Comparison of ENCODE assay signal across 4 cellular contexts in the genomic region with DNA sequence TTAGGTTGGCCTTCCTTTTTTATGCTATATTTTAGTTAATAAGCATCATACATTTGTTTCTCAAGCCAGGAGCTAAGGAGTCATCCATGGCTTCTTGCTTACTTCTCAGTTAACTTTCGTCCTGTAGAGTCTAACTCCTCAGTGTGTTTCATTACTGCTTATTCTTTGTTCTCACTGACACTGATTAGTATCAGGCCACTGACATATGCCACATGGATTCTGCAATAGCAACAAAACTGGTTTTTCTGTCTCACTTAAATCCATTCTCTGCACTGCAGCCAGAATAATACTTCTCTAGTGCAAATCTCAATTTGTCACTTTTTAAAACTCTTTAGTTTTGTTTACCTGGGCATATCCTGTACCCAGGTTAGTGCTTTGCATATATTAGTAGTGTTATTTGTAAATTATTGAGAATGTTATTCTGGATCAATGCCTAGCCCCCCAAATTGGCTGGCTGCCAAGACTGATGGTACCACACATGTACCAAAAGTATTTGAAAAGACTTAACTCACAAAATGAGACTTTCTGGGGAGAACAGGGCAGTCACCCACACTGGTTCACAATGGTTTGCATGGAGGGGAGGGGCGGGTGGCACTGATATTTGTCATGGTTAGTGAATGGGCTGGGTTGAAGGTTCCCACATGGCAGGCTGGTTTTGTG.
TF ChIP-seq lines count a peak whose summit lies in the region.

No MANE protein-coding gene starts in this region.

TF ChIP-seq in SK-N-SH, 30 proteins besides CTCF, POLR2A, EP300 and RAD21 (continued from another document):
- TF ChIP-seq GATA2 (CRISPR knock-in tag; IDR thresholded peaks at IDR 0.05) (peak; percentile 48; the same call in 1 of the 2 replicates), TAF1 (IDR thresholded peaks at IDR 0.05; ENCODE audit: borderline replicate concordance, low read depth, low read length) (no peak), SIN3A (IDR thresholded peaks at IDR 0.05; ENCODE audit: borderline replicate concordance, low read depth, low read length) (no peak), MXI1 (IDR thresholded peaks at IDR 0.05; ENCODE audit: low read depth, low read length) (peak; percentile 65; the same call in 1 of the 2 replicates), NRF1 (IDR thresholded peaks at IDR 0.05; ENCODE audit: low read depth, low read length) (no peak)
TF ChIP-seq in SK-N-SH: peak in this region for 3.

TF ChIP-seq in SK-N-SH treated with all-trans-retinoic acid at 6 μM for 48 hours, 23 proteins besides CTCF, POLR2A, EP300 and RAD21 (continued from another document):
- TF ChIP-seq, protein P1, sequence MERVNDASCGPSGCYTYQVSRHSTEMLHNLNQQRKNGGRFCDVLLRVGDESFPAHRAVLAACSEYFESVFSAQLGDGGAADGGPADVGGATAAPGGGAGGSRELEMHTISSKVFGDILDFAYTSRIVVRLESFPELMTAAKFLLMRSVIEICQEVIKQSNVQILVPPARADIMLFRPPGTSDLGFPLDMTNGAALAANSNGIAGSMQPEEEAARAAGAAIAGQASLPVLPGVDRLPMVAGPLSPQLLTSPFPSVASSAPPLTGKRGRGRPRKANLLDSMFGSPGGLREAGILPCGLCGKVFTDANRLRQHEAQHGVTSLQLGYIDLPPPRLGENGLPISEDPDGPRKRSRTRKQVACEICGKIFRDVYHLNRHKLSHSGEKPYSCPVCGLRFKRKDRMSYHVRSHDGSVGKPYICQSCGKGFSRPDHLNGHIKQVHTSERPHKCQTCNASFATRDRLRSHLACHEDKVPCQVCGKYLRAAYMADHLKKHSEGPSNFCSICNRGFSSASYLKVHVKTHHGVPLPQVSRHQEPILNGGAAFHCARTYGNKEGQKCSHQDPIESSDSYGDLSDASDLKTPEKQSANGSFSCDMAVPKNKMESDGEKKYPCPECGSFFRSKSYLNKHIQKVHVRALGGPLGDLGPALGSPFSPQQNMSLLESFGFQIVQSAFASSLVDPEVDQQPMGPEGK (CRISPR knock-in tag; IDR thresholded peaks at IDR 0.05; ENCODE audit: borderline replicate concordance), result no peak
- TF ChIP-seq BACH2 (CRISPR knock-in tag; IDR thresholded peaks at IDR 0.05; ENCODE audit: borderline replicate concordance) (no peak), ZFP3 (CRISPR knock-in tag; IDR thresholded peaks at IDR 0.05) (no peak), CSDC2 (CRISPR knock-in tag; IDR thresholded peaks at IDR 0.05) (no peak), TCF4 (CRISPR knock-in tag; IDR thresholded peaks at IDR 0.05; ENCODE audit: borderline replicate concordance) (no peak)
- TF ChIP-seq, protein P2, sequence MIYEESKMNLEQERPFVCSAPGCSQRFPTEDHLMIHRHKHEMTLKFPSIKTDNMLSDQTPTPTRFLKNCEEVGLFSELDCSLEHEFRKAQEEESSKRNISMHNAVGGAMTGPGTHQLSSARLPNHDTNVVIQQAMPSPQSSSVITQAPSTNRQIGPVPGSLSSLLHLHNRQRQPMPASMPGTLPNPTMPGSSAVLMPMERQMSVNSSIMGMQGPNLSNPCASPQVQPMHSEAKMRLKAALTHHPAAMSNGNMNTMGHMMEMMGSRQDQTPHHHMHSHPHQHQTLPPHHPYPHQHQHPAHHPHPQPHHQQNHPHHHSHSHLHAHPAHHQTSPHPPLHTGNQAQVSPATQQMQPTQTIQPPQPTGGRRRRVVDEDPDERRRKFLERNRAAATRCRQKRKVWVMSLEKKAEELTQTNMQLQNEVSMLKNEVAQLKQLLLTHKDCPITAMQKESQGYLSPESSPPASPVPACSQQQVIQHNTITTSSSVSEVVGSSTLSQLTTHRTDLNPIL (CRISPR knock-in tag; IDR thresholded peaks at IDR 0.05; ENCODE audit: low read depth), result no peak

TF ChIP-seq in GM12891, 5 proteins besides CTCF, POLR2A, EP300 and RAD21 (continued from another document):
- TF ChIP-seq PAX5 (IDR thresholded peaks at IDR 0.05; ENCODE audit: insufficient read depth, low read length, severe bottlenecking) (no peak), POLR2AphosphoS5 (IDR thresholded peaks at IDR 0.05; ENCODE audit: low read depth, low read length) (no peak), TAF1 (IDR thresholded peaks at IDR 0.05; ENCODE audit: low read depth, low read length) (no peak), POU2F2 (IDR thresholded peaks at IDR 0.05; ENCODE audit: low read depth, low read length) (no peak)

TF ChIP-seq in K562, 482 proteins besides CTCF, POLR2A, EP300 and RAD21 (continued from another document):
- TF ChIP-seq, protein P3, sequence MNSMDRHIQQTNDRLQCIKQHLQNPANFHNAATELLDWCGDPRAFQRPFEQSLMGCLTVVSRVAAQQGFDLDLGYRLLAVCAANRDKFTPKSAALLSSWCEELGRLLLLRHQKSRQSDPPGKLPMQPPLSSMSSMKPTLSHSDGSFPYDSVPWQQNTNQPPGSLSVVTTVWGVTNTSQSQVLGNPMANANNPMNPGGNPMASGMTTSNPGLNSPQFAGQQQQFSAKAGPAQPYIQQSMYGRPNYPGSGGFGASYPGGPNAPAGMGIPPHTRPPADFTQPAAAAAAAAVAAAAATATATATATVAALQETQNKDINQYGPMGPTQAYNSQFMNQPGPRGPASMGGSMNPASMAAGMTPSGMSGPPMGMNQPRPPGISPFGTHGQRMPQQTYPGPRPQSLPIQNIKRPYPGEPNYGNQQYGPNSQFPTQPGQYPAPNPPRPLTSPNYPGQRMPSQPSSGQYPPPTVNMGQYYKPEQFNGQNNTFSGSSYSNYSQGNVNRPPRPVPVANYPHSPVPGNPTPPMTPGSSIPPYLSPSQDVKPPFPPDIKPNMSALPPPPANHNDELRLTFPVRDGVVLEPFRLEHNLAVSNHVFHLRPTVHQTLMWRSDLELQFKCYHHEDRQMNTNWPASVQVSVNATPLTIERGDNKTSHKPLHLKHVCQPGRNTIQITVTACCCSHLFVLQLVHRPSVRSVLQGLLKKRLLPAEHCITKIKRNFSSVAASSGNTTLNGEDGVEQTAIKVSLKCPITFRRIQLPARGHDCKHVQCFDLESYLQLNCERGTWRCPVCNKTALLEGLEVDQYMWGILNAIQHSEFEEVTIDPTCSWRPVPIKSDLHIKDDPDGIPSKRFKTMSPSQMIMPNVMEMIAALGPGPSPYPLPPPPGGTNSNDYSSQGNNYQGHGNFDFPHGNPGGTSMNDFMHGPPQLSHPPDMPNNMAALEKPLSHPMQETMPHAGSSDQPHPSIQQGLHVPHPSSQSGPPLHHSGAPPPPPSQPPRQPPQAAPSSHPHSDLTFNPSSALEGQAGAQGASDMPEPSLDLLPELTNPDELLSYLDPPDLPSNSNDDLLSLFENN (IDR thresholded peaks at IDR 0.05; ENCODE audit: low read depth in 2 of 2, low read length in 2 of 2), result no peak
- TF ChIP-seq, protein P4, sequence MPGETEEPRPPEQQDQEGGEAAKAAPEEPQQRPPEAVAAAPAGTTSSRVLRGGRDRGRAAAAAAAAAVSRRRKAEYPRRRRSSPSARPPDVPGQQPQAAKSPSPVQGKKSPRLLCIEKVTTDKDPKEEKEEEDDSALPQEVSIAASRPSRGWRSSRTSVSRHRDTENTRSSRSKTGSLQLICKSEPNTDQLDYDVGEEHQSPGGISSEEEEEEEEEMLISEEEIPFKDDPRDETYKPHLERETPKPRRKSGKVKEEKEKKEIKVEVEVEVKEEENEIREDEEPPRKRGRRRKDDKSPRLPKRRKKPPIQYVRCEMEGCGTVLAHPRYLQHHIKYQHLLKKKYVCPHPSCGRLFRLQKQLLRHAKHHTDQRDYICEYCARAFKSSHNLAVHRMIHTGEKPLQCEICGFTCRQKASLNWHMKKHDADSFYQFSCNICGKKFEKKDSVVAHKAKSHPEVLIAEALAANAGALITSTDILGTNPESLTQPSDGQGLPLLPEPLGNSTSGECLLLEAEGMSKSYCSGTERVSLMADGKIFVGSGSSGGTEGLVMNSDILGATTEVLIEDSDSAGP (CRISPR knock-in tag; IDR thresholded peaks at IDR 0.05), result no peak
- TF ChIP-seq NFIX (CRISPR knock-in tag; IDR thresholded peaks at IDR 0.05; ENCODE audit: low read depth), result peak; percentile 89
- no peak for TF ChIP-seq ZFX (CRISPR knock-in tag; IDR thresholded peaks at IDR 0.05)
- TF ChIP-seq NFIC (IDR thresholded peaks at IDR 0.05), result peak; percentile 91
- TF ChIP-seq MEF2A (IDR thresholded peaks at IDR 0.05; ENCODE audit: control insufficient read depth, low read depth, low read length), result no peak
- TF ChIP-seq, protein P5, sequence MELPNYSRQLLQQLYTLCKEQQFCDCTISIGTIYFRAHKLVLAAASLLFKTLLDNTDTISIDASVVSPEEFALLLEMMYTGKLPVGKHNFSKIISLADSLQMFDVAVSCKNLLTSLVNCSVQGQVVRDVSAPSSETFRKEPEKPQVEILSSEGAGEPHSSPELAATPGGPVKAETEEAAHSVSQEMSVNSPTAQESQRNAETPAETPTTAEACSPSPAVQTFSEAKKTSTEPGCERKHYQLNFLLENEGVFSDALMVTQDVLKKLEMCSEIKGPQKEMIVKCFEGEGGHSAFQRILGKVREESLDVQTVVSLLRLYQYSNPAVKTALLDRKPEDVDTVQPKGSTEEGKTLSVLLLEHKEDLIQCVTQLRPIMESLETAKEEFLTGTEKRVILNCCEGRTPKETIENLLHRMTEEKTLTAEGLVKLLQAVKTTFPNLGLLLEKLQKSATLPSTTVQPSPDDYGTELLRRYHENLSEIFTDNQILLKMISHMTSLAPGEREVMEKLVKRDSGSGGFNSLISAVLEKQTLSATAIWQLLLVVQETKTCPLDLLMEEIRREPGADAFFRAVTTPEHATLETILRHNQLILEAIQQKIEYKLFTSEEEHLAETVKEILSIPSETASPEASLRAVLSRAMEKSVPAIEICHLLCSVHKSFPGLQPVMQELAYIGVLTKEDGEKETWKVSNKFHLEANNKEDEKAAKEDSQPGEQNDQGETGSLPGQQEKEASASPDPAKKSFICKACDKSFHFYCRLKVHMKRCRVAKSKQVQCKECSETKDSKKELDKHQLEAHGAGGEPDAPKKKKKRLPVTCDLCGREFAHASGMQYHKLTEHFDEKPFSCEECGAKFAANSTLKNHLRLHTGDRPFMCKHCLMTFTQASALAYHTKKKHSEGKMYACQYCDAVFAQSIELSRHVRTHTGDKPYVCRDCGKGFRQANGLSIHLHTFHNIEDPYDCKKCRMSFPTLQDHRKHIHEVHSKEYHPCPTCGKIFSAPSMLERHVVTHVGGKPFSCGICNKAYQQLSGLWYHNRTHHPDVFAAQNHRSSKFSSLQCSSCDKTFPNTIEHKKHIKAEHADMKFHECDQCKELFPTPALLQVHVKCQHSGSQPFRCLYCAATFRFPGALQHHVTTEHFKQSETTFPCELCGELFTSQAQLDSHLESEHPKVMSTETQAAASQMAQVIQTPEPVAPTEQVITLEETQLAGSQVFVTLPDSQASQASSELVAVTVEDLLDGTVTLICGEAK (IDR thresholded peaks at IDR 0.05), result no peak
- TF ChIP-seq, protein P5 (CRISPR knock-in tag; IDR thresholded peaks at IDR 0.05), result no peak
- no peak for TF ChIP-seq MTA2 (IDR thresholded peaks at IDR 0.05; ENCODE audit: low read depth)
- TF ChIP-seq ZNF778 (CRISPR knock-in tag; IDR thresholded peaks at IDR 0.05), result no peak
- TF ChIP-seq, protein P6, sequence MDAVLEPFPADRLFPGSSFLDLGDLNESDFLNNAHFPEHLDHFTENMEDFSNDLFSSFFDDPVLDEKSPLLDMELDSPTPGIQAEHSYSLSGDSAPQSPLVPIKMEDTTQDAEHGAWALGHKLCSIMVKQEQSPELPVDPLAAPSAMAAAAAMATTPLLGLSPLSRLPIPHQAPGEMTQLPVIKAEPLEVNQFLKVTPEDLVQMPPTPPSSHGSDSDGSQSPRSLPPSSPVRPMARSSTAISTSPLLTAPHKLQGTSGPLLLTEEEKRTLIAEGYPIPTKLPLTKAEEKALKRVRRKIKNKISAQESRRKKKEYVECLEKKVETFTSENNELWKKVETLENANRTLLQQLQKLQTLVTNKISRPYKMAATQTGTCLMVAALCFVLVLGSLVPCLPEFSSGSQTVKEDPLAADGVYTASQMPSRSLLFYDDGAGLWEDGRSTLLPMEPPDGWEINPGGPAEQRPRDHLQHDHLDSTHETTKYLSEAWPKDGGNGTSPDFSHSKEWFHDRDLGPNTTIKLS (IDR thresholded peaks at IDR 0.05; ENCODE audit: borderline replicate concordance, low read depth), result no peak
- no peak for TF ChIP-seq SMAD4 (CRISPR knock-in tag; conservative IDR thresholded peaks at IDR 0.05)
